ENCODE assay signal across 2 cellular contexts in genomic region chr6:31634969-31635575, GRCh38.
TF ChIP-seq lines count a peak whose summit lies in the region.

No MANE protein-coding gene starts in this region.

TF ChIP-seq in IMR-90, 13 proteins besides CTCF, POLR2A, EP300 and RAD21:
- TF ChIP-seq CHD1 (IDR thresholded peaks at IDR 0.05; ENCODE audit: low read depth, low read length) (no peak), FOS (IDR thresholded peaks at IDR 0.05; ENCODE audit: low read depth, low read length) (no peak), MXI1 (IDR thresholded peaks at IDR 0.05; ENCODE audit: borderline replicate concordance, low read depth, low read length) (no peak), USF2 (IDR thresholded peaks at IDR 0.05; ENCODE audit: low read depth, low read length) (no peak), MAFK (IDR thresholded peaks at IDR 0.05; ENCODE audit: low read depth, low read length) (no peak), BHLHE40 (IDR thresholded peaks at IDR 0.05; ENCODE audit: low read depth, low read length) (no peak), RCOR1 (IDR thresholded peaks at IDR 0.05; ENCODE audit: insufficient replicate concordance, low read length) (no peak), SMC3 (IDR thresholded peaks at IDR 0.05; ENCODE audit: low read depth, low read length) (no peak), RFX5 (IDR thresholded peaks at IDR 0.05; ENCODE audit: low read depth, low read length) (no peak), CEBPB (IDR thresholded peaks at IDR 0.05; ENCODE audit: low read depth, low read length) (no peak), NFE2L2 (IDR thresholded peaks at IDR 0.05; ENCODE audit: low read depth, low read length) (no peak), MAZ (IDR thresholded peaks at IDR 0.05; ENCODE audit: borderline replicate concordance, low read depth, low read length) (no peak), ELK1 (IDR thresholded peaks at IDR 0.05; ENCODE audit: borderline replicate concordance, low read depth, low read length) (no peak)

TF ChIP-seq in H1, 55 proteins besides CTCF, POLR2A, EP300 and RAD21:
- TF ChIP-seq ATF2 (IDR thresholded peaks at IDR 0.05; ENCODE audit: low read length) (no peak), CHD1 (IDR thresholded peaks at IDR 0.05; ENCODE audit: low read depth, low read length) (no peak), SIX5 (IDR thresholded peaks at IDR 0.05; ENCODE audit: low read depth, low read length) (no peak), CTBP2 (IDR thresholded peaks at IDR 0.05; ENCODE audit: borderline replicate concordance, insufficient read depth, insufficient read length, low read length) (no peak), TAF7 (optimal IDR thresholded peaks at IDR 0.05; ENCODE audit: borderline replicate concordance, low read depth, low read length) (no peak), TAF1 (IDR thresholded peaks at IDR 0.05; ENCODE audit: low read depth, low read length) (no peak), SP4 (IDR thresholded peaks at IDR 0.05; ENCODE audit: low read length) (no peak), KDM1A (IDR thresholded peaks at IDR 0.05; ENCODE audit: borderline replicate concordance, low read length) (no peak), RXRA (IDR thresholded peaks at IDR 0.05; ENCODE audit: insufficient read depth, low read depth, low read length) (no peak), CHD7 (IDR thresholded peaks at IDR 0.05; ENCODE audit: insufficient replicate concordance, low read length) (no peak), CEBPB (IDR thresholded peaks at IDR 0.05; ENCODE audit: low read depth, low read length) (no peak), CREB1 (IDR thresholded peaks at IDR 0.05) (no peak), SAP30 (IDR thresholded peaks at IDR 0.05; ENCODE audit: insufficient read depth, insufficient replicate concordance, low read length) (no peak), MAX (IDR thresholded peaks at IDR 0.05) (no peak), PHF8 (conservative IDR thresholded peaks at IDR 0.05; ENCODE audit: low read depth, low read length) (no peak), SIN3A (conservative IDR thresholded peaks at IDR 0.05 in 1 of 2, IDR thresholded peaks at IDR 0.05 in 1 of 2; ENCODE audit: low read depth in 1 of 2, low read length in 2 of 2) (no peak), GTF2F1 (IDR thresholded peaks at IDR 0.05; ENCODE audit: borderline replicate concordance, low read depth, low read length) (no peak), TBP (IDR thresholded peaks at IDR 0.05; ENCODE audit: low read depth, low read length) (no peak), CBX8 (IDR thresholded peaks at IDR 0.05; ENCODE audit: borderline replicate concordance, low read depth, low read length) (no peak), FOSL1 (IDR thresholded peaks at IDR 0.05; ENCODE audit: insufficient read depth, low read depth, low read length) (no peak)
